Comparison of ENCODE assay signal across 13 cellular contexts in the genomic region with DNA sequence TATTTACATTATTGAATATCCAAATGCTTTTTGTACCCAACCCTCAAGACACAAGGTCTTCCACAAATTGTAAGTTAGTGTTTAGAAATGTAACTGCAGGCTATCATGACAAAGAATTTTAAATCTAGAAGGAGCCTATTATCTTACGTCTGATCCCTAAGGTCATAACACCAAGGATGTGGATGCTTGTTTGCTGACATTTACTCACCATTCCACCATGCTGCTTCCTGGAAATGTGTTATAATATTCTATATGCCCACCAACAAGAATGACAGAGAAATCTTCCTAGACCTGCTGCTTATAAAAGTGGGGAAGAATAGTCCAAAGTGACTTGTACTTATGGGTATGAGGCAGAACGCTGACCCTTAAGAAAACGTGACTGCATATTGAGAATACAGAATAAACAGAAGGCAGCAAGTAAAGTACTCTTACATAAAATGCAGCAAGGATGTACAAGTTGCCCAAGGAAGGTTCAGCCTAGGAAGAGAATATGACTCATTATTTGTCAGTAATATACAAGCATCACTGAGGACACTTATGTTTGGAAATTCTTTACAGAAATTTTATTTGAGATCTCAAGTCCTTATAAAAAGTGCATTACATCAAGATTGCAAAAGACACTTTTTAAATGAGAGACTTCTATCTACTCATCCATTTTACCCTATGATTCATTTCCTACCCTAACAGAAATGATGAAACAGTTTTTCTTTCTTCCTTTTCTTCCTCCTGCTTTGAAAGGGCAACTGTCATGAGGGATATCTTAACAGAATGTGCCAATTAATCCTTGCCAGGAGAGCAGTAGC. TPM values are rescaled to one million over a fixed set of nuclear protein-coding genes. Genes with fewer than 3 reads are reported as not detected.
DNase-seq lines count a peak whose midpoint lies in the region; ATAC-seq, FAIRE-seq and TF ChIP-seq lines count a peak whose summit lies in the region.
"Had no signal": no experiment of that assay in that cellular context is flagged by ENCODE, and none has a peak within 500 bp of the region (broad histone marks: within the 10 kb centered on the region; RNA-seq: fewer than 3 reads in every experiment).

No MANE protein-coding gene starts in this region.

- 89 to 96% (median 93%) methylated on average over 3 of the region's 3 CpGs for WGBS in stomach, 5 donors

- TF ChIP-seq CTCF in AG09309 (IDR thresholded peaks at IDR 0.05; ENCODE audit: control insufficient read depth, insufficient read depth, low read depth, low read length, missing control alignments) (no peak), astrocyte (IDR thresholded peaks at IDR 0.05; ENCODE audit: insufficient read depth, low read depth, low read length) (no peak), keratinocyte (optimal IDR thresholded peaks at IDR 0.05 in 1 of 3, IDR thresholded peaks at IDR 0.05 in 1 of 3, conservative IDR thresholded peaks at IDR 0.05 in 1 of 3; ENCODE audit: extremely low read depth in 1 of 3, insufficient read depth in 2 of 3, low read length in 3 of 3) (no peak), dorsolateral prefrontal cortex (IDR thresholded peaks at IDR 0.05 in 54 of 56, conservative IDR thresholded peaks at IDR 0.05 in 2 of 56; ENCODE audit: low read depth in 1 of 56, partially characterized antibody in 56 of 56) (no peak), stomach (IDR thresholded peaks at IDR 0.05) (no peak)

- intact Hi-C loops in dorsolateral prefrontal cortex (cut with DNase I) (no loop called here), stomach (cut with DNase I; ENCODE audit: low total_unique reads) (no loop called here)

- peaks cover 6% of the 10 kb centered on the region for H3K4me1 Mint-ChIP-seq in astrocyte (ENCODE audit: low read depth, unreplicated experiment)
- H3K4me1 Mint-ChIP-seq: endodermal cell, mesothelial cell of epicardium had no signal

- H3K27me3 ChIP-seq in astrocyte (ENCODE audit: insufficient read depth, low read length) = no peaks in the 10 kb centered on the region
- H3K27me3 ChIP-seq in keratinocyte (ENCODE audit: control insufficient read depth, extremely low read depth, insufficient read depth, low read length) = no peaks in the 10 kb centered on the region
- H3K27me3 ChIP-seq in dorsolateral prefrontal cortex = no peaks in the 10 kb centered on the region
- no peaks in the 10 kb centered on the region for H3K27me3 ChIP-seq in stomach
- H3K27me3 ChIP-seq: testis had no signal

- no peaks in the 10 kb centered on the region for H3K27me3 Mint-ChIP-seq in astrocyte (ENCODE audit: low read depth, unreplicated experiment)

- H3K9ac ChIP-seq in astrocyte (ENCODE audit: low read length) (no peak overlapping the region), keratinocyte (ENCODE audit: control insufficient read depth, extremely low read depth, insufficient read depth, low read length) (no peak overlapping the region)

- H3K36me3 ChIP-seq in astrocyte (ENCODE audit: insufficient read depth, low read length) (no peaks in the 10 kb centered on the region), keratinocyte (ENCODE audit: control insufficient read depth in 2 of 2, extremely low read depth in 1 of 2, insufficient read depth in 2 of 2, low read length in 2 of 2) (no peaks in the 10 kb centered on the region), stomach (peaks cover 0 to 46% (median 26%) of the 10 kb centered on the region in 4 donors)

- TF ChIP-seq EP300 in stomach (IDR thresholded peaks at IDR 0.05) = no peak

- no peak overlapping the region for H3K27ac Mint-ChIP-seq in astrocyte (ENCODE audit: unreplicated experiment)
- H3K27ac Mint-ChIP-seq: endodermal cell, mesothelial cell of epicardium had no signal

- DNase-seq in AG09309 (ENCODE audit: low read depth) (peak; percentile 88), KG1 (lab: John Stamatoyannopoulos, UW) (peak; percentile 16), astrocyte (ENCODE audit: low read depth) (peak; percentile 43), keratinocyte (ENCODE audit: low read depth, low spot score) (peak; percentile 4), dorsolateral prefrontal cortex (no peak), DMS153 treated with DMSO at 0.1 percent for 48 hours (lab: John Stamatoyannopoulos, UW; ENCODE audit: unreplicated experiment) (no peak), stomach (no peak)
- DNase-seq: endodermal cell, NCI-H510A, testis had no signal

- H3K9me3 ChIP-seq in astrocyte (ENCODE audit: insufficient read depth, low read depth, low read length) (no peaks in the 10 kb centered on the region), keratinocyte (ENCODE audit: control insufficient read depth, low read depth, low read length) (no peaks in the 10 kb centered on the region), stomach (peaks cover 0 to 9% (median 2%) of the 10 kb centered on the region in 4 donors)
- H3K9me3 ChIP-seq: testis had no signal

- H4K20me1 ChIP-seq in astrocyte (ENCODE audit: insufficient read depth, low read length) (no peaks in the 10 kb centered on the region), keratinocyte (ENCODE audit: control insufficient read depth, extremely low read depth, insufficient read depth, low read length) (no peaks in the 10 kb centered on the region)

- TF ChIP-seq POLR2A in stomach (IDR thresholded peaks at IDR 0.05) = no peak

- H3K9me1 ChIP-seq in keratinocyte (ENCODE audit: control insufficient read depth, extremely low read depth, insufficient read depth, low read length) = no peaks in the 10 kb centered on the region

- H2AFZ ChIP-seq in astrocyte (ENCODE audit: low read depth, low read length) = no peak overlapping the region
- H2AFZ ChIP-seq in keratinocyte (ENCODE audit: control insufficient read depth, low read length) = no peak overlapping the region

- peak; percentile 83 for FAIRE-seq in astrocyte (lab: Jason Lieb, UNC)
- FAIRE-seq in keratinocyte (lab: Jason Lieb, UNC) = peak; percentile 71
- FAIRE-seq: D721Med had no signal

- H3K27ac ChIP-seq in astrocyte (ENCODE audit: low read depth, low read length) (no peak overlapping the region), keratinocyte (ENCODE audit: control insufficient read depth, insufficient read depth, low read length) (peak overlapping the region; percentile 61), dorsolateral prefrontal cortex (peak overlapping the region in 10 of 59 donors; percentile 6 to 66 (median 30)), stomach (no peak overlapping the region)
- H3K27ac ChIP-seq: testis had no signal

- H3K36me3 Mint-ChIP-seq in astrocyte (ENCODE audit: low read depth, unreplicated experiment) = peaks cover 4% of the 10 kb centered on the region

- no peak overlapping the region for H3K4me2 ChIP-seq in astrocyte (ENCODE audit: low read length)
- peak overlapping the region; percentile 53 for H3K4me2 ChIP-seq in keratinocyte (ENCODE audit: control insufficient read depth, extremely low read depth, insufficient read depth, low read depth, low read length)

- H3K4me3 Mint-ChIP-seq in astrocyte (ENCODE audit: unreplicated experiment) = no peak overlapping the region
- H3K4me3 Mint-ChIP-seq: endodermal cell, mesothelial cell of epicardium had no signal

- H3K4me3 ChIP-seq in AG09309 (ENCODE audit: control insufficient read depth, low read depth, low read length) (no peak overlapping the region), astrocyte (ENCODE audit: insufficient read depth, low read depth, low read length) (no peak overlapping the region), keratinocyte (ENCODE audit: control insufficient read depth in 2 of 3, extremely low read depth in 1 of 3, insufficient read depth in 2 of 3, low read depth in 1 of 3, low read length in 3 of 3) (no peak overlapping the region), dorsolateral prefrontal cortex (no peak overlapping the region), stomach (no peak overlapping the region)
- H3K4me3 ChIP-seq: testis had no signal

- dilution Hi-C loops in keratinocyte (cut with MboI; ENCODE audit: extremely low pct_ligation_motif_present, low sequenced_read_pairs) = no loop called here

- peaks cover 6% of the 10 kb centered on the region for H3K9me3 Mint-ChIP-seq in astrocyte (ENCODE audit: unreplicated experiment)

- no peak for ATAC-seq in GM18907 (IDR thresholded peaks at IDR 0.05; ENCODE audit: unreplicated experiment)

- H3K4me1 ChIP-seq in astrocyte (ENCODE audit: insufficient read depth, low read length) = no peaks in the 10 kb centered on the region
- peaks cover 19% of the 10 kb centered on the region for H3K4me1 ChIP-seq in keratinocyte (ENCODE audit: control insufficient read depth, extremely low read depth, insufficient read depth, low read length)
- H3K4me1 ChIP-seq in stomach = no peaks in the 10 kb centered on the region
- H3K4me1 ChIP-seq: testis had no signal

- H3K79me2 ChIP-seq in astrocyte (ENCODE audit: insufficient read depth, low read length) = no peaks in the 10 kb centered on the region
- H3K79me2 ChIP-seq in keratinocyte (ENCODE audit: control insufficient read depth, insufficient read depth, low read length) = no peaks in the 10 kb centered on the region

RNA-seq across cellular contexts. Expression of a gene that starts 59.6 kb away (rescaled TPM):
- total RNA-seq in astrocyte = 2.0 and 2.6 TPM in 2 replicates
- 0.49 to 0.63 TPM (median 0.62 TPM) in 3 replicates for polyA plus RNA-seq in keratinocyte
- 33.8 TPM for polyA plus RNA-seq in keratinocyte (2011; ENCODE audit: low read depth)
- polyA plus RNA-seq in keratinocyte (2011; cell fraction: cytosol; rRNA removed) = 0.22 and 0.30 TPM in 2 replicates
- polyA plus RNA-seq in keratinocyte (2011; cell fraction: nucleus; rRNA removed) = 3.4 and 4.0 TPM in 2 replicates
- polyA plus RNA-seq in keratinocyte (2012; ENCODE audit: low replicate concordance) = 0.32 and 15.3 TPM in 2 replicates
- 0.59 to 5.3 TPM (median 3.4 TPM) in 3 replicates for polyA minus RNA-seq in keratinocyte
- not detected for polyA minus RNA-seq in keratinocyte (2011; cell fraction: cytosol; rRNA and poly(A)+ RNA removed)
- polyA minus RNA-seq in keratinocyte (2011; cell fraction: nucleus; rRNA and poly(A)+ RNA removed) = 2.4 and 3.7 TPM in 2 replicates
- 10 to 100 TPM in 119 of 120 experiments, 1 to 10 TPM in 1; 9.6 to 48.4 (median 21.3) TPM for total RNA-seq in dorsolateral prefrontal cortex
- 1 to 10 TPM in 4 of 5 donors, not detected in 1; 2.8 to 7.1 (median 4.2) TPM for total RNA-seq in stomach
- under 1 TPM; 0.44 to 0.53 (median 0.46) TPM for polyA plus RNA-seq in stomach

Comparison
In these comparisons a context has a peak if more than half of its experiments do, and no peak if none do; other contexts are left out.
1. DNase-seq: peak in AG09309 (single experiment), KG1 (single experiment), astrocyte (single experiment) and keratinocyte (single experiment); none in dorsolateral prefrontal cortex (0 of 10), DMS153 treated with DMSO at 0.1 percent for 48 hours (single experiment) and stomach (single experiment).